ENCODE assay signal across 1 cellular context in genomic region chr7:101169110-101169837, GRCh38.
A peak's percentile ranks its signal among the peaks of the same experiment; 100 is the strongest.
TF ChIP-seq lines count a peak whose summit lies in the region.

No MANE protein-coding gene starts in this region.

TF ChIP-seq in K562, 482 proteins besides CTCF, POLR2A, EP300 and RAD21 (continued from another document):
- TF ChIP-seq PRDM10 (IDR thresholded peaks at IDR 0.05; ENCODE audit: partially characterized antibody) (no peak), XRCC4 (IDR thresholded peaks at IDR 0.05; ENCODE audit: extremely low read depth, insufficient read depth, insufficient read length) (no peak), HIVEP1 (CRISPR knock-in tag; IDR thresholded peaks at IDR 0.05) (no peak), PHF20 (IDR thresholded peaks at IDR 0.05; ENCODE audit: partially characterized antibody) (peak; percentile 19), ZNF764 (CRISPR knock-in tag; IDR thresholded peaks at IDR 0.05; ENCODE audit: low read depth) (no peak), EGR1 (conservative IDR thresholded peaks at IDR 0.05) (peak; percentile 97), THRAP3 (IDR thresholded peaks at IDR 0.05; ENCODE audit: borderline replicate concordance) (no peak; the same call in 1 of the 2 replicates), CREBBP (IDR thresholded peaks at IDR 0.05; ENCODE audit: low read depth, low read length) (no peak), LEF1 (IDR thresholded peaks at IDR 0.05) (peak; percentile 47), ARID1B (IDR thresholded peaks at IDR 0.05) (peak; percentile 89), SIX5 (IDR thresholded peaks at IDR 0.05; ENCODE audit: borderline replicate concordance in 1 of 2, insufficient read depth in 1 of 2, low read depth in 1 of 2, low read length in 2 of 2) (no peak), MCM7 (IDR thresholded peaks at IDR 0.05) (no peak), ZBTB43 (CRISPR knock-in tag; IDR thresholded peaks at IDR 0.05) (no peak), NFRKB (IDR thresholded peaks at IDR 0.05; ENCODE audit: low read depth) (no peak), ZNF263 (CRISPR knock-in tag; IDR thresholded peaks at IDR 0.05; ENCODE audit: borderline replicate concordance) (no peak), ZNF707 (CRISPR knock-in tag; conservative IDR thresholded peaks at IDR 0.05) (no peak), MYC (IDR thresholded peaks at IDR 0.05; ENCODE audit: low read depth, low read length) (no peak), MYC (CRISPR knock-in tag; IDR thresholded peaks at IDR 0.05; ENCODE audit: borderline replicate concordance, low read depth) (no peak)
